In genomic region chr1:210328032-210328745, GRCh38 we compare ENCODE assay signal across 8 cellular contexts. TPM values are rescaled to one million over a fixed set of nuclear protein-coding genes. Genes with fewer than 3 reads are reported as not detected.
DNase-seq lines count a peak whose midpoint lies in the region; ATAC-seq and TF ChIP-seq lines count a peak whose summit lies in the region.

No MANE protein-coding gene starts in this region.

- H3K27me3 ChIP-seq in BLaER1 (no peaks in the 10 kb centered on the region), IMR-90 (ENCODE audit: control insufficient read depth, insufficient read depth, low read length) (0 out of 2 replicates have a peak, but pooled peaks cover 4% of the 10 kb centered on the region), mammary epithelial cell (ENCODE audit: insufficient read depth, low read length) (no peaks in the 10 kb centered on the region), lower lobe of right lung (ENCODE audit: low read depth) (no peaks in the 10 kb centered on the region)

- H3K36me3 ChIP-seq in BLaER1 (no peaks in the 10 kb centered on the region), IMR-90 (ENCODE audit: control insufficient read depth, insufficient read depth, low read length) (no peaks in the 10 kb centered on the region), mammary epithelial cell (ENCODE audit: insufficient read depth, low read length) (no peaks in the 10 kb centered on the region), lower lobe of right lung (no peaks in the 10 kb centered on the region)

- DNase-seq in IMR-90 = no peak
- no peak for DNase-seq in mammary epithelial cell
- no peak for DNase-seq in lower lobe of right lung
- no peak for DNase-seq in type B pancreatic cell (ENCODE audit: extremely low spot score, unreplicated experiment)

- H3K9ac ChIP-seq in BLaER1 = peak overlapping the region; percentile 95
- peak overlapping the region; percentile 55 for H3K9ac ChIP-seq in IMR-90 (ENCODE audit: low read depth, low read length)
- H3K9ac ChIP-seq in mammary epithelial cell (ENCODE audit: insufficient read depth, low read length) = peak overlapping the region; percentile 66

- H3K4me1 Mint-ChIP-seq in type B pancreatic cell (ENCODE audit: unreplicated experiment) = peaks cover 17% of the 10 kb centered on the region

- CTCF ChIA-PET in IMR-90 (lab: Yijun Ruan, JAX) = interaction anchor here (0.7 kb wide), 1 partner anchor 323 kb away, joined by 3 read pairs; no protein-coding TSS in a partner anchor
- CTCF ChIA-PET in mammary epithelial cell (lab: Charles Lee; ENCODE audit: low non-redundant PET) = no interaction called here

- WGBS in IMR-90 (ENCODE audit: extremely low coverage in 2 of 2, insufficient read length in 1 of 2), 2 experiments = 0% methylated on average over 1 of the region's 19 CpGs; no CpG with 5 or more reads in 1 of the 2 experiments
- WGBS in mammary epithelial cell (ENCODE audit: low coverage, missing lambda C conversion rate) = 23% methylated on average over 16 of the region's 19 CpGs

- H3K4me3 ChIP-seq in BLaER1 (peak overlapping the region; percentile 80), IMR-90 (ENCODE audit: insufficient read depth, low read depth, low read length) (peak overlapping the region; percentile 68), mammary epithelial cell (replicated peaks in 1 of 3; ENCODE audit: insufficient read depth in 1 of 3, low read depth in 2 of 3, low read length in 3 of 3) (peak overlapping the region; percentile 68 to 88 (median 69)), lower lobe of right lung (peak overlapping the region; percentile 74)

- H2BK120ac ChIP-seq in IMR-90 (ENCODE audit: low read depth, low read length) = no peak overlapping the region

- H3K4me1 ChIP-seq in BLaER1 = peaks cover 49% of the 10 kb centered on the region
- H3K4me1 ChIP-seq in IMR-90 (ENCODE audit: control insufficient read depth, insufficient read depth, low read length) = peaks cover 2% of the 10 kb centered on the region; the same call in 1 of the 2 replicates
- H3K4me1 ChIP-seq in mammary epithelial cell (ENCODE audit: insufficient read depth, low read length) = peaks cover 30% of the 10 kb centered on the region
- peaks cover 16% of the 10 kb centered on the region for H3K4me1 ChIP-seq in lower lobe of right lung

- no peaks in the 10 kb centered on the region for H3K27me3 Mint-ChIP-seq in type B pancreatic cell

- H2AK5ac ChIP-seq in IMR-90 (ENCODE audit: low read depth, low read length) = no peak overlapping the region; the same call in 1 of the 2 replicates

- POLR2A ChIA-PET in IMR-90 (lab: Charles Lee; ENCODE audit: unreplicated experiment) = no interaction called here

- intact Hi-C loops in IMR-90 (cut with micrococcal nuclease) = no loop called here
- intact Hi-C loops in mammary epithelial cell (cut with micrococcal nuclease) = loop anchor here (2.0 kb wide), 1 partner anchor 33 kb away; no protein-coding TSS in a partner anchor
- intact Hi-C loops in lower lobe of right lung (cut with DNase I) = no loop called here

- H3K79me1 ChIP-seq in IMR-90 (ENCODE audit: low read depth in 1 of 2, low read length in 2 of 2) = no peaks in the 10 kb centered on the region

- no peak for ATAC-seq in IMR-90 (ENCODE audit: low read depth)
- peak in 1 of 2 donors; percentile 1 for ATAC-seq in lower lobe of right lung
- no peak for ATAC-seq in GM18868 (IDR thresholded peaks at IDR 0.05; ENCODE audit: unreplicated experiment)
- no peak for ATAC-seq in HG03469 (IDR thresholded peaks at IDR 0.05; ENCODE audit: unreplicated experiment)
- ATAC-seq in HG02678 (IDR thresholded peaks at IDR 0.05; ENCODE audit: unreplicated experiment) = no peak

- peak overlapping the region in 1 of 2 experiments; percentile 98; a peak in 3 of 4 replicates for H4K8ac ChIP-seq in IMR-90 (ENCODE audit: low read depth in 2 of 2, low read length in 2 of 2)

- H4K91ac ChIP-seq in IMR-90 (ENCODE audit: insufficient read depth, low read depth, low read length) = no peak overlapping the region; the same call in 1 of the 2 replicates

- no peak for TF ChIP-seq POLR2A in IMR-90 (IDR thresholded peaks at IDR 0.05; ENCODE audit: low read depth, low read length)

- TF ChIP-seq CTCF in IMR-90 (conservative IDR thresholded peaks at IDR 0.05; ENCODE audit: low read depth, low read length) (no peak), mammary epithelial cell (conservative IDR thresholded peaks at IDR 0.05 in 1 of 2, IDR thresholded peaks at IDR 0.05 in 1 of 2; ENCODE audit: extremely low read depth in 1 of 2, insufficient read depth in 1 of 2, low read depth in 1 of 2, low read length in 2 of 2) (no peak), lower lobe of right lung (IDR thresholded peaks at IDR 0.05) (no peak), type B pancreatic cell (conservative IDR thresholded peaks at IDR 0.05) (no peak)

- peak overlapping the region; percentile 45 for H2BK5ac ChIP-seq in IMR-90 (ENCODE audit: low read depth, low read length, poor library complexity, severe bottlenecking)

- H2AFZ ChIP-seq in IMR-90 (replicated peaks; ENCODE audit: low read length, poor library complexity) = peak overlapping the region; percentile 99
- H2AFZ ChIP-seq in mammary epithelial cell (ENCODE audit: low read depth, low read length) = peak overlapping the region; percentile 98

- H3K14ac ChIP-seq in IMR-90 (replicated peaks; ENCODE audit: low read depth, low read length) = peak overlapping the region; percentile 76

- H3K9me1 ChIP-seq in IMR-90 (ENCODE audit: insufficient read depth, low read length) = no peaks in the 10 kb centered on the region

- peak overlapping the region; percentile 79 for H4K5ac ChIP-seq in IMR-90 (ENCODE audit: low read depth, low read length)

- H3K18ac ChIP-seq in IMR-90 (ENCODE audit: low read depth, low read length) = peak overlapping the region; percentile 27; the same call in 1 of the 2 replicates

- peak overlapping the region; percentile 50 for H3K4ac ChIP-seq in IMR-90 (ENCODE audit: low read depth, low read length)

- H3K27ac ChIP-seq in BLaER1 (peak overlapping the region; percentile 97), IMR-90 (ENCODE audit: insufficient read depth, low read length) (peak overlapping the region; percentile 46), mammary epithelial cell (ENCODE audit: insufficient read depth, low read depth, low read length) (peak overlapping the region; percentile 84), lower lobe of right lung (peak overlapping the region; percentile 95)

- peak overlapping the region; percentile 97 for H3K4me3 Mint-ChIP-seq in type B pancreatic cell

- H3K36me3 Mint-ChIP-seq in type B pancreatic cell = no peaks in the 10 kb centered on the region

- peaks cover 5% of the 10 kb centered on the region for H3K9me3 Mint-ChIP-seq in type B pancreatic cell

- H2AK9ac ChIP-seq in IMR-90 (replicated peaks; ENCODE audit: low read depth, low read length, poor library complexity) = peak overlapping the region; percentile 52

- BruUV-seq in IMR-90 (replicated peaks; lab: Mats Ljungman, UMichigan) (no TSS peak), mammary epithelial cell (replicated peaks; lab: Mats Ljungman, UMichigan) (no TSS peak)

- H3K4me2 ChIP-seq in BLaER1 (peak overlapping the region; percentile 94), IMR-90 (ENCODE audit: low read depth, low read length) (peak overlapping the region; percentile 91), mammary epithelial cell (ENCODE audit: insufficient read depth, low read depth, low read length) (peak overlapping the region; percentile 94)

- H3K9me3 ChIP-seq in BLaER1 (peaks cover 17% of the 10 kb centered on the region), IMR-90 (ENCODE audit: control insufficient read depth, insufficient read depth, low read length) (no peaks in the 10 kb centered on the region), mammary epithelial cell (replicated peaks; ENCODE audit: insufficient read depth, low read length) (no peaks in the 10 kb centered on the region), lower lobe of right lung (no peaks in the 10 kb centered on the region)

- H4K20me1 ChIP-seq in BLaER1 (no peaks in the 10 kb centered on the region), IMR-90 (ENCODE audit: insufficient read depth, low read length) (no peaks in the 10 kb centered on the region), mammary epithelial cell (ENCODE audit: insufficient read depth, low read length) (no peaks in the 10 kb centered on the region)

- in situ Hi-C loops in IMR-90 (cut with MboI; ENCODE audit: low sequenced_read_pairs) = no loop called here
- in situ Hi-C loops in mammary epithelial cell (cut with MboI; ENCODE audit: low sequenced_read_pairs in 2 of 2) = no loop called here

- H3K27ac Mint-ChIP-seq in type B pancreatic cell = peak overlapping the region; percentile 95

- H2BK20ac ChIP-seq in IMR-90 (ENCODE audit: low read depth, low read length) = no peak overlapping the region; the same call in 1 of the 2 replicates

- dilution Hi-C loops in IMR-90 (cut with HindIII; ENCODE audit: low sequenced_read_pairs, unreplicated experiment) (no loop called here), mammary epithelial cell (cut with HindIII; ENCODE audit: low sequenced_read_pairs) (no loop called here)

- no peak for TF ChIP-seq RAD21 in IMR-90 (IDR thresholded peaks at IDR 0.05; ENCODE audit: low read length)

- no peak overlapping the region; the same call in 1 of the 2 replicates for H3K56ac ChIP-seq in IMR-90 (ENCODE audit: extremely low read depth, insufficient read depth, low read length)

- no peaks in the 10 kb centered on the region for H3K79me2 ChIP-seq in mammary epithelial cell (ENCODE audit: insufficient read depth, low read length)

- no peak overlapping the region for H2BK15ac ChIP-seq in IMR-90 (ENCODE audit: low read depth, low read length)

- H3K23ac ChIP-seq in IMR-90 (ENCODE audit: low read depth, low read length) = peak overlapping the region; percentile 29

TF ChIP-seq in IMR-90, 13 proteins besides CTCF, POLR2A, EP300 and RAD21 (continues in another document):
- TF ChIP-seq MXI1 (IDR thresholded peaks at IDR 0.05; ENCODE audit: borderline replicate concordance, low read depth, low read length) = no peak
- no peak for TF ChIP-seq RCOR1 (IDR thresholded peaks at IDR 0.05; ENCODE audit: insufficient replicate concordance, low read length)
- no peak for TF ChIP-seq USF2 (IDR thresholded peaks at IDR 0.05; ENCODE audit: low read depth, low read length)
- no peak for TF ChIP-seq FOS (IDR thresholded peaks at IDR 0.05; ENCODE audit: low read depth, low read length)

RNA-seq across cellular contexts. Expression of gene HHAT, which starts 0.5 kb away (rescaled TPM):
- total RNA-seq in IMR-90 (2012; rRNA removed) (2.5 and 2.8 TPM in 2 replicates), mammary epithelial cell (1 to 10 TPM; 1.8 to 9.8 TPM), lower lobe of right lung (5.3 TPM), type B pancreatic cell (ENCODE audit: low replicate concordance) (7.5 and 9.0 TPM in 2 replicates)
- polyA plus RNA-seq in IMR-90 (2012; rRNA removed) (1.2 and 1.7 TPM in 2 replicates), mammary epithelial cell (1.8 TPM)
- 1.0 and 2.5 TPM in 2 replicates for polyA plus RNA-seq in IMR-90 (2012; cell fraction: cytosol; rRNA removed)
- polyA plus RNA-seq in IMR-90 (2012; cell fraction: nucleus; rRNA removed; ENCODE audit: low replicate concordance) = 1.1 and 1.9 TPM in 2 replicates
- polyA minus RNA-seq in mammary epithelial cell = not detected

Comparison
In these comparisons a context has a peak if more than half of its experiments do, and no peak if none do; other contexts are left out.
1. H3K27ac ChIP-seq: peak in every context shown above with its lines; median percentile 97 in BLaER1; 95 in lower lobe of right lung; 84 in mammary epithelial cell; 46 in IMR-90.